24 cellular contexts compared by ENCODE assay signal in genomic region chr7:117001283-117001682, GRCh38. TPM values are rescaled to one million over a fixed set of nuclear protein-coding genes. Genes with fewer than 3 reads are reported as not detected.
A peak's percentile ranks its signal among the peaks of the same experiment; 100 is the strongest.
DNase-seq lines count a peak whose midpoint lies in the region; TF ChIP-seq lines count a peak whose summit lies in the region.
"Had no signal": no experiment of that assay in that cellular context is flagged by ENCODE, and none has a peak within 500 bp of the region (broad histone marks: within the 10 kb centered on the region; RNA-seq: fewer than 3 reads in every experiment).

No MANE protein-coding gene starts in this region.

- no peak for TF ChIP-seq CTCF in HEK293 (tag by site-specific recombination; IDR thresholded peaks at IDR 0.05)
- TF ChIP-seq CTCF in neural cell (IDR thresholded peaks at IDR 0.05; ENCODE audit: poor library complexity, severe bottlenecking): no peak
- no peak for TF ChIP-seq CTCF in SK-N-SH (IDR thresholded peaks at IDR 0.05)

- no peaks in the 10 kb centered on the region for H3K36me3 ChIP-seq in HEK293 (ENCODE audit: control insufficient read depth in 2 of 2, insufficient read depth in 1 of 2, low read length in 2 of 2)
- H3K36me3 ChIP-seq in neural cell (ENCODE audit: insufficient read depth, low read length): no peaks in the 10 kb centered on the region
- no peaks in the 10 kb centered on the region for H3K36me3 ChIP-seq in SK-N-SH (replicated peaks in 1 of 2; ENCODE audit: control insufficient read depth in 1 of 2, insufficient read depth in 2 of 2, low read length in 1 of 2)
- H3K36me3 ChIP-seq in mesendoderm (ENCODE audit: control insufficient read depth, insufficient read depth, low read length): no peaks in the 10 kb centered on the region

- H3K4me3 ChIP-seq in HEK293 (ENCODE audit: low read depth, low read length) (no peak overlapping the region), neural cell (ENCODE audit: low read length) (no peak overlapping the region), SK-N-SH (ENCODE audit: low read depth in 2 of 2, low read length in 1 of 2) (no peak overlapping the region), mesendoderm (ENCODE audit: low read length) (no peak overlapping the region)
- H3K4me3 ChIP-seq: GM12878, GM23248, K562 had no signal

- no peak overlapping the region for H4K5ac ChIP-seq in mesendoderm (ENCODE audit: low read length)

- DNase-seq in NCI-H1417 (lab: John Stamatoyannopoulos, UW) (peak in 2 of 3 experiments; percentile 17 to 68), NCI-H1417 treated with DMSO at 0.1 percent for 48 hours (lab: John Stamatoyannopoulos, UW) (no peak), NCI-H345 (lab: John Stamatoyannopoulos, UW) (peak; percentile 39), SK-N-SH (no peak), mesendoderm (no peak), caudate nucleus (lab: John Stamatoyannopoulos, UW) (no peak)
- DNase-seq: CD8-positive, alpha-beta memory T cell; DMS 273 treated with DMSO at 0.1 percent for 48 hours; DMS79; EL; GDM1; GM23248; H7; Kasumi-1; MV-4-11; NCI-H1105; NCI-H2029; NCI-H526 treated with DMSO at 0.1 percent for 48 hours had no signal

- H3K4ac ChIP-seq in mesendoderm (ENCODE audit: low read depth, low read length): no peak overlapping the region

- H3K27me3 ChIP-seq in neural cell (ENCODE audit: insufficient read depth, low read depth, low read length) (no peaks in the 10 kb centered on the region), SK-N-SH (ENCODE audit: insufficient read depth) (no peaks in the 10 kb centered on the region), mesendoderm (ENCODE audit: insufficient read depth, low read length, poor library complexity) (no peaks in the 10 kb centered on the region)

- no peak overlapping the region for H3K9ac ChIP-seq in neural cell (ENCODE audit: low read length)
- H3K9ac ChIP-seq in SK-N-SH: no peak overlapping the region
- no peak overlapping the region for H3K9ac ChIP-seq in mesendoderm (ENCODE audit: low read length)
- H3K9ac ChIP-seq: GM23248 had no signal

- no peak overlapping the region for H2BK15ac ChIP-seq in mesendoderm (replicated peaks; ENCODE audit: low read depth)

- H3K9me2 ChIP-seq in neural cell (ENCODE audit: insufficient read depth, low read length): no peaks in the 10 kb centered on the region
- H3K9me2 ChIP-seq in SK-N-SH: no peaks in the 10 kb centered on the region

- H3K18ac ChIP-seq in mesendoderm (ENCODE audit: low read length): no peak overlapping the region

- no peak for TF ChIP-seq EP300 in neural cell (conservative IDR thresholded peaks at IDR 0.05; ENCODE audit: poor library complexity, severe bottlenecking)
- no peak for TF ChIP-seq EP300 in SK-N-SH (IDR thresholded peaks at IDR 0.05; ENCODE audit: borderline replicate concordance in 1 of 2, low read depth in 1 of 2, low read length in 1 of 2)

- no peak overlapping the region for H2AK5ac ChIP-seq in mesendoderm (ENCODE audit: low read length)

- H3K79me1 ChIP-seq in mesendoderm (ENCODE audit: low read length): no peaks in the 10 kb centered on the region

- H3K4me2 ChIP-seq in neural cell (ENCODE audit: low read length) (no peak overlapping the region), SK-N-SH (no peak overlapping the region), mesendoderm (ENCODE audit: low read length) (no peak overlapping the region)

- H3K27ac ChIP-seq in HEK293 (ENCODE audit: extremely low read depth, low read depth, low read length) (no peak overlapping the region), neural cell (ENCODE audit: low read length) (no peak overlapping the region), SK-N-SH (ENCODE audit: low read depth in 2 of 2, low read length in 1 of 2) (no peak overlapping the region), mesendoderm (ENCODE audit: low read depth, low read length) (no peak overlapping the region), caudate nucleus (ENCODE audit: low read depth, low read length) (no peak overlapping the region)
- H3K27ac ChIP-seq: 22Rv1, C4-2B, GM23248 had no signal

- H3K9me3 ChIP-seq in HEK293 (ENCODE audit: control insufficient read depth, insufficient read depth, low read depth, low read length) (no peaks in the 10 kb centered on the region), neural cell (ENCODE audit: low read length) (no peaks in the 10 kb centered on the region), SK-N-SH (no peaks in the 10 kb centered on the region)

- POLR2A ChIA-PET in HEK293 (lab: Yijun Ruan, JAX): no interaction called here
- POLR2A ChIA-PET in SK-N-SH (lab: Yijun Ruan, JAX): no interaction called here

- H4K8ac ChIP-seq in mesendoderm (ENCODE audit: low read depth, low read length): no peak overlapping the region

- no peaks in the 10 kb centered on the region for H3F3A ChIP-seq in neural cell (ENCODE audit: insufficient read depth, low read length, poor library complexity, severe bottlenecking)
- H3F3A ChIP-seq in SK-N-SH (replicated peaks; ENCODE audit: insufficient read depth): peaks cover 23% of the 10 kb centered on the region

- no peak overlapping the region for H3K56ac ChIP-seq in mesendoderm (ENCODE audit: low read length)

- H2BK120ac ChIP-seq in mesendoderm (ENCODE audit: low read depth, low read length): no peak overlapping the region

- CTCF ChIA-PET in HEK293 (lab: Yijun Ruan, JAX) (interaction anchor here (0.8 kb wide), 1 partner anchor 9 kb away, joined by 4 read pairs; no protein-coding TSS in a partner anchor), SK-N-SH (lab: Yijun Ruan, JAX) (interaction anchor here (0.7 to 2.5 kb wide), 8 partner anchors 11 to 127 kb away, joined by 3 to 13 read pairs (median 4); no protein-coding TSS in a partner anchor)

- no peak overlapping the region for H2BK5ac ChIP-seq in mesendoderm (ENCODE audit: low read length)

- H3K23ac ChIP-seq in mesendoderm (ENCODE audit: low read length): no peak overlapping the region

- H2AFZ ChIP-seq in neural cell (ENCODE audit: low read depth, low read length) (no peak overlapping the region), SK-N-SH (ENCODE audit: low read depth) (no peak overlapping the region)
- H2AFZ ChIP-seq: GM23248 had no signal

- H4K20me1 ChIP-seq in neural cell (ENCODE audit: insufficient read depth) (no peaks in the 10 kb centered on the region), SK-N-SH (ENCODE audit: insufficient read depth) (no peaks in the 10 kb centered on the region)

- H3K4me1 ChIP-seq in HEK293 (ENCODE audit: control insufficient read depth, insufficient read depth, low read length) (no peaks in the 10 kb centered on the region), SK-N-SH (ENCODE audit: control insufficient read depth in 1 of 2, insufficient read depth in 2 of 2, low read depth in 1 of 2, low read length in 1 of 2) (no peaks in the 10 kb centered on the region; a peak in 2 of 4 replicates), mesendoderm (ENCODE audit: control insufficient read depth, low read depth, low read length) (no peaks in the 10 kb centered on the region)

- H3K79me2 ChIP-seq in neural cell (replicated peaks; ENCODE audit: insufficient read depth, low read length) (no peaks in the 10 kb centered on the region), SK-N-SH (ENCODE audit: insufficient read depth) (peaks cover 34% of the 10 kb centered on the region), mesendoderm (ENCODE audit: control insufficient read depth, insufficient read depth, low read length) (no peaks in the 10 kb centered on the region)

- TF ChIP-seq RAD21 in neural cell (conservative IDR thresholded peaks at IDR 0.05) (no peak), SK-N-SH (IDR thresholded peaks at IDR 0.05; ENCODE audit: low read length) (no peak)

TF ChIP-seq in HEK293, 187 proteins besides CTCF, POLR2A, EP300 and RAD21 (continues in another document):
- TF ChIP-seq ZSCAN16 (tag by site-specific recombination; IDR thresholded peaks at IDR 0.05): no peak
- TF ChIP-seq ZNF473 (tag by site-specific recombination; IDR thresholded peaks at IDR 0.05): no peak

TF ChIP-seq in neural cell, 6 proteins besides CTCF, POLR2A, EP300 and RAD21:
- TF ChIP-seq POLR2AphosphoS5 (IDR thresholded peaks at IDR 0.05) (peak; percentile 76), MXI1 (conservative IDR thresholded peaks at IDR 0.05; ENCODE audit: poor library complexity, severe bottlenecking) (no peak)
TF ChIP-seq in neural cell: peak in this region for 1.

TF ChIP-seq in SK-N-SH, 30 proteins besides CTCF, POLR2A, EP300 and RAD21 (continues in another document):
- no peak for TF ChIP-seq USF2 (IDR thresholded peaks at IDR 0.05; ENCODE audit: borderline replicate concordance, low read depth, low read length)
- no peak for TF ChIP-seq IRF3 (IDR thresholded peaks at IDR 0.05; ENCODE audit: low read depth, low read length)
- TF ChIP-seq SIN3A (IDR thresholded peaks at IDR 0.05; ENCODE audit: borderline replicate concordance, low read depth, low read length): no peak
- TF ChIP-seq RFX5 (IDR thresholded peaks at IDR 0.05; ENCODE audit: low read length): no peak
- TF ChIP-seq NRF1 (IDR thresholded peaks at IDR 0.05; ENCODE audit: low read depth, low read length): no peak
- TF ChIP-seq YY1 (IDR thresholded peaks at IDR 0.05; ENCODE audit: low read depth): no peak
- TF ChIP-seq CHD2 (IDR thresholded peaks at IDR 0.05; ENCODE audit: low read length, partially characterized antibody): no peak
- no peak for TF ChIP-seq RXRA (IDR thresholded peaks at IDR 0.05; ENCODE audit: borderline replicate concordance, low read depth)
- no peak for TF ChIP-seq GABPA (IDR thresholded peaks at IDR 0.05; ENCODE audit: low read depth)

RNA-seq across cellular contexts. Expression of gene ST7, which starts 48.0 kb away (rescaled TPM):
- polyA plus RNA-seq in neural cell (76.8 and 104 TPM in 2 replicates), SK-N-SH (2012; rRNA removed) (23.5 and 32.2 TPM in 2 replicates)
- 187 and 312 TPM in 2 replicates for polyA minus RNA-seq in neural cell
- 24.3 and 25.8 TPM in 2 replicates for polyA plus RNA-seq in SK-N-SH (2012; cell fraction: cytosol; rRNA removed)
- polyA plus RNA-seq in SK-N-SH (2012; cell fraction: nucleus; rRNA removed): 25.8 and 53.7 TPM in 2 replicates
- polyA plus RNA-seq in mesendoderm (2013, experiment 1 of 2): 12.7 TPM
- 13.0 TPM for polyA plus RNA-seq in mesendoderm (2013, experiment 2 of 2)

Comparison
In these comparisons a context has a peak if more than half of its experiments do, and no peak if none do; other contexts are left out.
1. DNase-seq: peak in NCI-H1417 (2 of 3) and NCI-H345 (single experiment); none in NCI-H1417 treated with DMSO at 0.1 percent for 48 hours (single experiment), SK-N-SH (single experiment), mesendoderm (single experiment) and caudate nucleus (0 of 61).